In the genomic region with DNA sequence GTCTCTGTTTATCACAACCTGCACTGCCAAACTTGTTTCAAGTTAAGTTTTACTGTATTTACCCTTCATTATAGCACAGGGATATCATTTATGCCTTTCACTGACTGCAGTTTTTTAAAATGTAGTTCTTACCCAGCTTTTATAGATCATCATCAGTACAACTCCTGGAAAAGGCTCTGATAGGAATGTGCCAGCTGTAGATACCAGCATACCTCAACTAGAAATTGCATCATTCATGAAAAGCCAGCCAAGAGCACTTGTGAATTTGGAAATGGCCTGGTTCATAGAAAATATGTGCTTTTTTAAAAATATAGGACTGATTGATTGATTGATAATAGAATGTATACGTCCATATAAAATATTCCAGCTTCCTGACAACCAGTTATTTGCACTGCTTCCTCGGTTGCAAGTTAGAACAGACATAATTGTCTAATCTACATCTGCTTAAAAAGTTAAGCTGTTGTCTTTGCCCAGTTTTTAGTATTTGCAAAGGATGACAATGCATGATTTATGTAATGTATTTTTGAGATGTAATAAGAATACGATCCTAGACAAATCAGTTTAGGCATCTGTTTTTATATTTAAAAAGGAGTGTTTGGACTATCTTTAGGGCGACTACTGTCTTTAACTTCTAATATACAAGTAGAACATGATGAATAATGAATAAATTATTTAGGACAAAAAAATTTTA, we compare ENCODE assay signal across 16 cellular contexts. TPM values are rescaled to one million over a fixed set of nuclear protein-coding genes. Genes with fewer than 3 reads are reported as not detected.
DNase-seq lines count a peak whose midpoint lies in the region; ATAC-seq and TF ChIP-seq lines count a peak whose summit lies in the region.
"Had no signal": no experiment of that assay in that cellular context is flagged by ENCODE, and none has a peak within 500 bp of the region (broad histone marks: within the 10 kb centered on the region; RNA-seq: fewer than 3 reads in every experiment).

No MANE protein-coding gene starts in this region.

- no peak overlapping the region for H3K14ac ChIP-seq in neuronal stem cell (ENCODE audit: low read length)

- H3K4me3 Mint-ChIP-seq in chondrocyte (ENCODE audit: unreplicated experiment) (no peak overlapping the region), memory B cell (no peak overlapping the region)
- H3K4me3 Mint-ChIP-seq: naive B cell had no signal

- peaks cover 7% of the 10 kb centered on the region; the same call in 1 of the 2 replicates for H3K79me2 ChIP-seq in Karpas-422 (ENCODE audit: low read length)
- H3K79me2 ChIP-seq: parathyroid adenoma had no signal

- H2BK12ac ChIP-seq in neuronal stem cell (ENCODE audit: low read length): no peak overlapping the region

- ATAC-seq in memory B cell (ENCODE audit: low read depth): no peak
- ATAC-seq: left ventricle myocardium superior had no signal

- no peak overlapping the region for H2AK5ac ChIP-seq in neuronal stem cell (ENCODE audit: low read depth, low read length)

- no peak overlapping the region for H2BK15ac ChIP-seq in neuronal stem cell (ENCODE audit: low read length)

- no peak overlapping the region for H3K4ac ChIP-seq in neuronal stem cell (ENCODE audit: low read length)

- H3K23ac ChIP-seq in neuronal stem cell (ENCODE audit: low read depth, low read length, poor library complexity): no peak overlapping the region

- H3K27me3 Mint-ChIP-seq in chondrocyte (ENCODE audit: low read depth) (no peaks in the 10 kb centered on the region), memory B cell (no peaks in the 10 kb centered on the region)
- H3K27me3 Mint-ChIP-seq: naive B cell had no signal

- H3K9me3 Mint-ChIP-seq in chondrocyte (ENCODE audit: low read depth) (peaks cover 4% of the 10 kb centered on the region), memory B cell (peaks cover 4% of the 10 kb centered on the region)

- H3K27ac ChIP-seq in neuronal stem cell (replicated peaks; ENCODE audit: low read length): no peak overlapping the region
- H3K27ac ChIP-seq in Karpas-422 (ENCODE audit: low read length): no peak overlapping the region
- H3K27ac ChIP-seq: spleen, thyroid gland had no signal

- no CpG with 5 or more reads among the region's 4 CpGs for WGBS in neuronal stem cell (ENCODE audit: extremely low coverage in 2 of 2, insufficient read length in 2 of 2, insufficient replicate concordance in 1 of 2), 2 donors

- H3K36me3 Mint-ChIP-seq in chondrocyte (ENCODE audit: low read depth) (peaks cover 10% of the 10 kb centered on the region), memory B cell (peaks cover 7% of the 10 kb centered on the region)

- peaks cover 29% of the 10 kb centered on the region for H3K4me1 Mint-ChIP-seq in chondrocyte (ENCODE audit: low read depth)
- H3K4me1 Mint-ChIP-seq in memory B cell: peaks cover 8% of the 10 kb centered on the region

- no peak overlapping the region for H4K8ac ChIP-seq in neuronal stem cell (ENCODE audit: low read depth, low read length)

- no peaks in the 10 kb centered on the region for H3K27me3 ChIP-seq in neuronal stem cell (ENCODE audit: control insufficient read depth in 3 of 3, insufficient read depth in 3 of 3, low read depth in 1 of 3, low read length in 3 of 3)
- no peaks in the 10 kb centered on the region for H3K27me3 ChIP-seq in Karpas-422 (ENCODE audit: low read length)
- H3K27me3 ChIP-seq: BE2C, spleen, thyroid gland had no signal

- peaks cover 0 to 2% of the 10 kb centered on the region in 2 donors for H3K4me1 ChIP-seq in neuronal stem cell (ENCODE audit: control insufficient read depth in 2 of 2, insufficient read depth in 1 of 2, low read depth in 1 of 2, low read length in 2 of 2)
- H3K4me1 ChIP-seq in Karpas-422 (ENCODE audit: low read length): peaks cover 7% of the 10 kb centered on the region
- H3K4me1 ChIP-seq: spleen had no signal

- peak; percentile 21 for DNase-seq in EL
- DNase-seq in NCI-H226: peak; percentile 16
- no peak for DNase-seq in chondrocyte (ENCODE audit: low spot score)
- no peak for DNase-seq in memory B cell (ENCODE audit: low spot score in 2 of 2)
- no peak for DNase-seq in neuronal stem cell (ENCODE audit: low spot score)
- no peak for DNase-seq in stimulated activated CD4-positive, alpha-beta T cell treated with anti-CD3 and anti-CD28 coated beads, Interleukin-4, amount 100 ng/mL, for 24 hours
- no peak for DNase-seq in GDM1 (lab: John Stamatoyannopoulos, UW)
- no peak for DNase-seq in Karpas-422
- DNase-seq: activated CD4-positive, alpha-beta T cell treated with anti-CD3 and anti-CD28 coated beads, Interleukin-2, amount 50 U/mL, for 48 hours; BE2C; cerebellar nuclear complex; left ventricle myocardium superior; naive B cell; spleen; thyroid gland had no signal

- no peak overlapping the region for H2AFZ ChIP-seq in neuronal stem cell (ENCODE audit: low read length)
- H2AFZ ChIP-seq in Karpas-422 (ENCODE audit: low read length): no peak overlapping the region
- H2AFZ ChIP-seq: parathyroid adenoma had no signal

- no peak overlapping the region for H3K18ac ChIP-seq in neuronal stem cell (ENCODE audit: low read length)

- H3K4me3 ChIP-seq in neuronal stem cell (ENCODE audit: low read length in 2 of 2) (no peak overlapping the region), Karpas-422 (ENCODE audit: low read length) (no peak overlapping the region)
- H3K4me3 ChIP-seq: spleen, thyroid gland had no signal

- no peak for TF ChIP-seq CTCF in chondrocyte (IDR thresholded peaks at IDR 0.05)

- no peaks in the 10 kb centered on the region for H4K20me1 ChIP-seq in Karpas-422 (ENCODE audit: insufficient read depth, low read depth, low read length)

- H3K79me1 ChIP-seq in neuronal stem cell (ENCODE audit: low read depth, low read length): no peaks in the 10 kb centered on the region

- no peaks in the 10 kb centered on the region for H3K9me2 ChIP-seq in Karpas-422 (replicated peaks; ENCODE audit: insufficient read depth, low read length)

- H4K91ac ChIP-seq in neuronal stem cell (ENCODE audit: low read depth, low read length, poor library complexity): no peak overlapping the region

- H3K27ac Mint-ChIP-seq in chondrocyte (ENCODE audit: unreplicated experiment): peak overlapping the region; percentile 9
- H3K27ac Mint-ChIP-seq in memory B cell: peak overlapping the region; percentile 79

- H2BK120ac ChIP-seq in neuronal stem cell (ENCODE audit: low read depth, low read length): no peak overlapping the region

- no peak overlapping the region for H2BK5ac ChIP-seq in neuronal stem cell (ENCODE audit: low read length)

- no peaks in the 10 kb centered on the region for H3K9me3 ChIP-seq in neuronal stem cell (replicated peaks in 1 of 2; ENCODE audit: control insufficient read depth in 2 of 2, insufficient read depth in 1 of 2, low read depth in 1 of 2, low read length in 2 of 2)
- H3K9me3 ChIP-seq in Karpas-422 (ENCODE audit: low read length): no peaks in the 10 kb centered on the region
- H3K9me3 ChIP-seq: BE2C, spleen, thyroid gland had no signal

- H3K4me2 ChIP-seq in neuronal stem cell (ENCODE audit: insufficient read depth, low read length, poor library complexity, severe bottlenecking): no peak overlapping the region
- no peak overlapping the region for H3K4me2 ChIP-seq in Karpas-422 (ENCODE audit: low read depth, low read length, poor library complexity, severe bottlenecking)

- no peaks in the 10 kb centered on the region for H3K36me3 ChIP-seq in neuronal stem cell (replicated peaks in 1 of 2; ENCODE audit: control insufficient read depth in 2 of 2, insufficient read depth in 2 of 2, low read length in 2 of 2)
- peaks cover 12% of the 10 kb centered on the region; the same call in 1 of the 2 replicates for H3K36me3 ChIP-seq in Karpas-422 (ENCODE audit: insufficient read depth, low read length)
- H3K36me3 ChIP-seq: BE2C, thyroid gland had no signal

- H3K9ac ChIP-seq in neuronal stem cell (ENCODE audit: low read depth, low read length, poor library complexity): no peak overlapping the region
- H3K9ac ChIP-seq in Karpas-422 (ENCODE audit: low read length): no peak overlapping the region
- H3K9ac ChIP-seq: parathyroid adenoma had no signal

RNA-seq across cellular contexts. Expression of a gene that starts 58.5 kb away (rescaled TPM):
- 48.1 to 53.5 TPM (median 52.6 TPM) in 3 replicates for total RNA-seq in chondrocyte
- polyA plus RNA-seq in neuronal stem cell (2013, experiment 1 of 2): 43.7 TPM
- 41.7 TPM for polyA plus RNA-seq in neuronal stem cell (2013, experiment 2 of 2)
- total RNA-seq in Karpas-422 (2014; rRNA removed; shearing (Covaris generic); ENCODE audit: low replicate concordance): 24.1 and 70.1 TPM in 2 replicates

Comparison
In these comparisons a context has a peak if more than half of its experiments do, and no peak if none do; other contexts are left out.
1. DNase-seq: peak in EL (single experiment) and NCI-H226 (single experiment); none in chondrocyte (single experiment), memory B cell (0 of 2), neuronal stem cell (single experiment), stimulated activated CD4-positive, alpha-beta T cell treated with anti-CD3 and anti-CD28 coated beads, Interleukin-4, amount 100 ng/mL, for 24 hours (single experiment), GDM1 (single experiment) and Karpas-422 (single experiment).